1 cellular context compared by ENCODE assay signal in the genomic region with DNA sequence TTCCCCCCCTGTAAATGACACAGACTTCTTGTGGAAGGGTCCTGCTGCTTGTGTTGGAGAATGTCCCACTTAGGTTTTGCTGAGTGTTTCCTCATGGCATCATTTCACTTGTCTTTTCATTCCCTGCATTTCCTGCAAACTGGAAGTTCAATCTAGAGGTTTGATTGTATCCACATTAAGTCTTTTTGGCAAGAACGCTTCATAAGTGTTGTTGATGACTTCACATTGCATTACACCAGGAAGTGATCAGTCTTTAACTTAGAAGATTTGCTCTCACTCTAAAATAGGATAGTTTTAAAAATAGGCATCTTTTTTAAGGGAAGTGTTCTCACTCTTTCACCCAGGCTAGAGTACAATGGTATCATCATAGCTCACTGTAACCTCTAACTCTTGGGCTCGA.
TF ChIP-seq lines count a peak whose summit lies in the region.

No MANE protein-coding gene starts in this region.

TF ChIP-seq in endothelial cell of umbilical vein, 7 proteins besides CTCF, POLR2A, EP300 and RAD21:
- no peak for TF ChIP-seq GATA2 (IDR thresholded peaks at IDR 0.05; ENCODE audit: insufficient read depth, insufficient read length, low read depth, low read length)
- TF ChIP-seq, protein P1, sequence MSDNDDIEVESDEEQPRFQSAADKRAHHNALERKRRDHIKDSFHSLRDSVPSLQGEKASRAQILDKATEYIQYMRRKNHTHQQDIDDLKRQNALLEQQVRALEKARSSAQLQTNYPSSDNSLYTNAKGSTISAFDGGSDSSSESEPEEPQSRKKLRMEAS (IDR thresholded peaks at IDR 0.05; ENCODE audit: insufficient read depth, insufficient read length), result no peak
- no peak for TF ChIP-seq FOS (IDR thresholded peaks at IDR 0.05; ENCODE audit: borderline replicate concordance, insufficient read depth, low read length)
- no peak for TF ChIP-seq JUN (IDR thresholded peaks at IDR 0.05; ENCODE audit: borderline replicate concordance, insufficient read depth, insufficient read length, low read depth)
- TF ChIP-seq EZH2 (IDR thresholded peaks at IDR 0.05; ENCODE audit: borderline replicate concordance, low read depth, low read length, severe bottlenecking), result no peak
- TF ChIP-seq MYC (IDR thresholded peaks at IDR 0.05; ENCODE audit: low read depth, low read length), result no peak
- TF ChIP-seq POLR2AphosphoS5 (IDR thresholded peaks at IDR 0.05; ENCODE audit: insufficient read depth, low read depth, low read length), result no peak
